Comparison of ENCODE assay signal across 8 cellular contexts in the genomic region with DNA sequence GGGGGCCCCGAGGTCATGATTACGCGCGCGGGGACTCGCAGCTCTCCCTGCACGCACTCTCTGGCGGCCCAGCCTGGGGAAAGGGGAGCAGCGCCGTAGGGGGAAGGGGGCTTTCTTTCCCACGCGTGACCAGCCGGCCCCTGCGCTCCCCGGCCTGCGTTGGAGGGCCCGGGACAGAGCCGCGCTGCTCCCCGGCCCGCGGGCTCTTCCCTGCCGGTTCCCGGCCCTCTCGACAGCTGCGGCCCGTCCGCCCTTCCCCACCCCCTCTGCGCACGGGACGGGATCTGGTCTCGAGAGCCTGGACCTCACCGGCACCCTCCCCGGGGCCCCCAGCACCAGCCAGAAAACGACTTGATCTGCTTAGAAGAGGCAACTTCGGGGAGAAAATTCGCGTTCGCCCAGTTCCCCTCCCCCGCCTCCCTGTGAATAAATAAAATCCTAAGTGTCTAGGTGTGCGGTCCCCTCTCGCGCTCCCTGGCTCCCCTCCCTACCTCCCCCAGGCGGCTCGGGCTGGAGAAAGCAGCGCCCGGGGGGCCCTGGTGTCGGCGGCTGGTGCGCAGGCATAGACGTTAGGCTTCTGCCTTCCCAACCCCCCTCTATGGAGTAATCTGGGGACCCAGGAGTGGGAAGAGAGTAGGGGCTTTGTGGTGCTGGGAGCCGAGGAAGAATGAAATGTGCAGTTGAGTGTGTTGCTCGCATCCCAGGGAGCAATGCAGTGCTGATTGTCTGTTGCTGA. TPM values are rescaled to one million over a fixed set of nuclear protein-coding genes. Genes with fewer than 3 reads are reported as not detected.
A peak's percentile ranks its signal among the peaks of the same experiment; 100 is the strongest.
DNase-seq lines count a peak whose midpoint lies in the region; ATAC-seq and FAIRE-seq lines count a peak whose summit lies in the region.

No MANE protein-coding gene starts in this region.

- H3K27ac ChIP-seq in ACC112 (ENCODE audit: low read depth, low read length): peak overlapping the region; percentile 79; the same call in 1 of the 2 replicates
- H3K27ac ChIP-seq in iPS-20b (ENCODE audit: low read length): peak overlapping the region; percentile 28
- peak overlapping the region in 1 of 2 donors; percentile 94 for H3K27ac ChIP-seq in small intestine (ENCODE audit: low read depth in 1 of 2, low read length in 1 of 2)

- WGBS in small intestine, 3 donors: 1 to 4% (median 2%) methylated on average over 41 to 53 of the region's 53 CpGs

- in situ Hi-C loops in T47D (cut with HindIII; ENCODE audit: low pct_unique_long_range_greater_than_20kb, low sequenced_read_pairs): no loop called here

- H3K4me1 Mint-ChIP-seq in activated T-helper 17 cell treated with anti-CD3 and anti-CD28 coated beads, Interleukin-2, amount 50 U/mL, for 72 hours: no peaks in the 10 kb centered on the region

- H3K36me3 ChIP-seq in ACC112 (ENCODE audit: insufficient read depth, low read length): no peaks in the 10 kb centered on the region
- no peaks in the 10 kb centered on the region for H3K36me3 ChIP-seq in iPS-20b (ENCODE audit: insufficient read depth, low read depth, low read length)
- no peaks in the 10 kb centered on the region for H3K36me3 ChIP-seq in small intestine (ENCODE audit: control insufficient read depth in 2 of 2, insufficient read depth in 2 of 2, low read length in 2 of 2)

- H3K9me3 ChIP-seq in iPS-20b (ENCODE audit: insufficient read depth, low read depth, low read length): no peaks in the 10 kb centered on the region
- H3K9me3 ChIP-seq in small intestine (ENCODE audit: control insufficient read depth, low read depth): no peaks in the 10 kb centered on the region

- H2AFZ ChIP-seq in ACC112 (ENCODE audit: low read length, unreplicated experiment): peak overlapping the region; percentile 90

- FAIRE-seq in small intestine (lab: Jason Lieb, UNC): no peak

- H3K27me3 ChIP-seq in ACC112 (ENCODE audit: insufficient read depth, low read length) (no peaks in the 10 kb centered on the region), iPS-20b (ENCODE audit: insufficient read depth, low read length) (no peaks in the 10 kb centered on the region), small intestine (ENCODE audit: control insufficient read depth in 2 of 2, insufficient read depth in 2 of 2, low read length in 2 of 2) (peaks cover 0 to 3% of the 10 kb centered on the region in 2 donors)

- H3K4me3 ChIP-seq in ACC112 (ENCODE audit: low read depth, low read length) (peak overlapping the region; percentile 88), iPS-20b (ENCODE audit: low read length) (peak overlapping the region; percentile 95), small intestine (ENCODE audit: low read depth in 1 of 2, low read length in 2 of 2) (peak overlapping the region; percentile 29 to 46)

- H3K4me1 ChIP-seq in ACC112 (ENCODE audit: control insufficient read depth, insufficient read depth, low read length, unreplicated experiment) (peaks cover 6% of the 10 kb centered on the region), iPS-20b (ENCODE audit: insufficient read depth, low read length) (peaks cover 13% of the 10 kb centered on the region; the same call in 1 of the 2 replicates), small intestine (ENCODE audit: control insufficient read depth in 2 of 2, insufficient read depth in 1 of 2, low read depth in 1 of 2, low read length in 1 of 2) (no peaks in the 10 kb centered on the region)

- peaks cover 12% of the 10 kb centered on the region for H3K9me3 Mint-ChIP-seq in activated T-helper 17 cell treated with anti-CD3 and anti-CD28 coated beads, Interleukin-2, amount 50 U/mL, for 72 hours

- H3K36me3 Mint-ChIP-seq in activated T-helper 17 cell treated with anti-CD3 and anti-CD28 coated beads, Interleukin-2, amount 50 U/mL, for 72 hours (ENCODE audit: low read depth): no peaks in the 10 kb centered on the region

- peak overlapping the region; percentile 87 for H3K9ac ChIP-seq in iPS-20b (ENCODE audit: low read depth, low read length)

- ATAC-seq in activated T-helper 17 cell treated with anti-CD3 and anti-CD28 coated beads, Interleukin-2, amount 50 U/mL, for 72 hours (replicated peaks): no peak
- no peak for ATAC-seq in GM21786 (IDR thresholded peaks at IDR 0.05; ENCODE audit: unreplicated experiment)

- H3K79me2 ChIP-seq in ACC112 (ENCODE audit: control insufficient read depth, insufficient read depth, low read length, unreplicated experiment): peaks cover 37% of the 10 kb centered on the region

- DNase-seq in LHCN-M2 (ENCODE audit: low read depth) (peak; percentile 60), T47D (ENCODE audit: low read depth in 1 of 2, low spot score in 1 of 2) (peak; percentile 28 to 50), small intestine (no peak), T-helper 9 cell (no peak)

- H3K4me3 Mint-ChIP-seq in activated T-helper 17 cell treated with anti-CD3 and anti-CD28 coated beads, Interleukin-2, amount 50 U/mL, for 72 hours: no peak overlapping the region

- H3K27me3 Mint-ChIP-seq in activated T-helper 17 cell treated with anti-CD3 and anti-CD28 coated beads, Interleukin-2, amount 50 U/mL, for 72 hours: peaks cover 26% of the 10 kb centered on the region

- H3K27ac Mint-ChIP-seq in activated T-helper 17 cell treated with anti-CD3 and anti-CD28 coated beads, Interleukin-2, amount 50 U/mL, for 72 hours: no peak overlapping the region

RNA-seq across cellular contexts. Expression of gene FIGN, which starts 0.8 kb away (rescaled TPM):
- total RNA-seq in LHCN-M2 (2014; rRNA removed): 3.7 and 5.4 TPM in 2 replicates
- 2.0 TPM for polyA plus RNA-seq in LHCN-M2 (2012)
- polyA plus RNA-seq in small intestine: under 1 TPM in 2 of 3 donors, not detected in 1; 0.27 to 0.64 TPM
- total RNA-seq in activated T-helper 17 cell treated with anti-CD3 and anti-CD28 coated beads, Interleukin-2, amount 50 U/mL, for 72 hours: not detected

Comparison
In these comparisons a context has a peak if more than half of its experiments do, and no peak if none do; other contexts are left out.
1. H3K4me3 ChIP-seq: peak in every context shown above with its lines; median percentile 95 in iPS-20b; 88 in ACC112; 38 in small intestine.
2. DNase-seq: peak in LHCN-M2 (single experiment) and T47D (2 of 2); none in small intestine (single experiment) and T-helper 9 cell (single experiment).